In the genomic region with DNA sequence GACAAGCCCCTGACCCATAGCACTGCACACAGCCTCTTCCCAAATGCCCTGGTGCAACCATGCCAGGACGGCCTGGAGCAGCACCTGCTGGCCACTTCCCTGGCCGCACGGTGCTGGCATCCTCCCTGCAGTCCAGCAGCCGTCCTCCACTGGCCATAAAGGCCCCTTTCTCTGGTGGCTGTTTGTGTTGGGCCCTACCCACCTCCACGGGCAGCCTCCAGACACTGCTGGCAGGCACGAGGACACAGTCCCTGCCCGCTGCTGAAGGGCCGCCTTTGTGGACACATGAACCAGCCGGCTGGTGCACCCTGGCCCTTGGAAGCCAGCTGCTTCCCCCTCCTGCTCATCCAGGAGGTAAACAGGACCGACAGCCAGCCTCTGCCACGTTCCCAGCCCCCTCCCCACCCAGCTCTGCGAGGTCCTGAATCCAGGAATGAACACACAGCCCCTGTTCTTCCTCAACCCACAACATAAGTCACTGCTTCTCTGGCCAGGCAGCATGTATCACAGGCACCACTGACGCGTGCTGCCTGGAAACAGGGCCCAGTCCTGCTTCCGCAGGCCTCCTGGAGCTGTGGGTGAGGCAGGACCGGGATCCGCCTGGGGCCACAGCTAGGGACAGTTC, we compare ENCODE assay signal across 10 cellular contexts. TPM values are rescaled to one million over a fixed set of nuclear protein-coding genes. Genes with fewer than 3 reads are reported as not detected.
DNase-seq lines count a peak whose midpoint lies in the region; ATAC-seq and TF ChIP-seq lines count a peak whose summit lies in the region.
"Had no signal": no experiment of that assay in that cellular context is flagged by ENCODE, and none has a peak within 500 bp of the region (broad histone marks: within the 10 kb centered on the region; RNA-seq: fewer than 3 reads in every experiment).

No MANE protein-coding gene starts in this region.

- H3K4me1 ChIP-seq in breast epithelium = peaks cover 0 to 7% of the 10 kb centered on the region in 2 donors
- H3K4me1 ChIP-seq in CD8-positive, alpha-beta memory T cell (ENCODE audit: insufficient read depth, low read length) = no peaks in the 10 kb centered on the region

- no peak overlapping the region for H3K27ac Mint-ChIP-seq in CD8-positive, alpha-beta memory T cell
- H3K27ac Mint-ChIP-seq: activated B cell treated with CpG ODN at 0.5 μM for 24 hours had no signal

- H3K4me3 ChIP-seq in H7 (ENCODE audit: insufficient read depth, low read depth, low read length) = no peak overlapping the region
- no peak overlapping the region for H3K4me3 ChIP-seq in breast epithelium
- H3K4me3 ChIP-seq in retinal pigment epithelial cell (ENCODE audit: low read length) = no peak overlapping the region
- H3K4me3 ChIP-seq in CD8-positive, alpha-beta memory T cell (ENCODE audit: low read length) = no peak overlapping the region

- CTCF ChIA-PET in CD8-positive, alpha-beta memory T cell (lab: Charles Lee) = interaction anchor here (1.3 to 1.5 kb wide), 2 partner anchors 17 to 295 kb away, joined by 3 read pairs; no protein-coding TSS in a partner anchor

- ATAC-seq in GM19395 (IDR thresholded peaks at IDR 0.05; ENCODE audit: unreplicated experiment) (no peak), GM19324 (IDR thresholded peaks at IDR 0.05; ENCODE audit: low FRiP score, unreplicated experiment) (no peak)

- H3K36me3 ChIP-seq in H7 (replicated peaks; ENCODE audit: control insufficient read depth, insufficient read depth, low read length) = no peaks in the 10 kb centered on the region
- H3K36me3 ChIP-seq in breast epithelium = no peaks in the 10 kb centered on the region
- no peaks in the 10 kb centered on the region for H3K36me3 ChIP-seq in CD8-positive, alpha-beta memory T cell (ENCODE audit: insufficient read depth, low read length)

- intact Hi-C loops in breast epithelium (cut with DNase I; ENCODE audit: low total_unique reads) = loop anchor here (5.0 kb wide), 1 partner anchor 82 kb away; the partner anchor contains the start of gene CHST3

- no peaks in the 10 kb centered on the region for H3K36me3 Mint-ChIP-seq in CD8-positive, alpha-beta memory T cell

- POLR2A ChIA-PET in CD8-positive, alpha-beta memory T cell (lab: Charles Lee) = no interaction called here

- peak; percentile 61 for DNase-seq in H7
- DNase-seq in breast epithelium (ENCODE audit: low spot score in 2 of 2) = peak in 1 of 2 donors; percentile 74
- DNase-seq in inferior parietal cortex (ENCODE audit: extremely low spot score) = peak; percentile 76
- peak; percentile 25 for DNase-seq in retinal pigment epithelial cell (ENCODE audit: low read depth)
- no peak for DNase-seq in stimulated activated naive CD4-positive, alpha-beta T cell (lab: John Stamatoyannopoulos, UW)
- DNase-seq in CD8-positive, alpha-beta memory T cell = no peak
- DNase-seq: activated B cell treated with CpG ODN at 0.5 μM for 24 hours; stimulated activated CD4-positive, alpha-beta T cell treated with anti-CD3 and anti-CD28 coated beads, Interleukin-15, amount 100 ng/mL, for 24 hours had no signal

- H3K4me3 Mint-ChIP-seq in CD8-positive, alpha-beta memory T cell = no peak overlapping the region
- H3K4me3 Mint-ChIP-seq: activated B cell treated with CpG ODN at 0.5 μM for 24 hours had no signal

- peak overlapping the region; percentile 81 to 89 for H3K27ac ChIP-seq in breast epithelium
- H3K27ac ChIP-seq in CD8-positive, alpha-beta memory T cell (ENCODE audit: low read depth, low read length) = no peak overlapping the region

- peaks cover 0 to 3% of the 10 kb centered on the region in 2 donors for H3K27me3 Mint-ChIP-seq in CD8-positive, alpha-beta memory T cell
- H3K27me3 Mint-ChIP-seq: activated B cell treated with CpG ODN at 0.5 μM for 24 hours had no signal

- no peaks in the 10 kb centered on the region for H3K9me3 ChIP-seq in breast epithelium
- H3K9me3 ChIP-seq in CD8-positive, alpha-beta memory T cell (ENCODE audit: low read length) = no peaks in the 10 kb centered on the region

- H3K27me3 ChIP-seq in H7 (ENCODE audit: control insufficient read depth, insufficient read depth, low read length) (no peaks in the 10 kb centered on the region), breast epithelium (no peaks in the 10 kb centered on the region)
- no peaks in the 10 kb centered on the region for H3K27me3 ChIP-seq in CD8-positive, alpha-beta memory T cell (ENCODE audit: insufficient read depth, low read length, poor library complexity, severe bottlenecking)

- TF ChIP-seq CTCF in breast epithelium (IDR thresholded peaks at IDR 0.05) = peak in 1 of 3 donors; percentile 39
- TF ChIP-seq CTCF in retinal pigment epithelial cell (conservative IDR thresholded peaks at IDR 0.05; ENCODE audit: low read depth, low read length) = peak; percentile 72

- peaks cover 6 to 8% (median 7%) of the 10 kb centered on the region in 3 donors for H3K4me1 Mint-ChIP-seq in CD8-positive, alpha-beta memory T cell

- TF ChIP-seq POLR2A in breast epithelium (IDR thresholded peaks at IDR 0.05) = no peak

- peaks cover 0 to 3% (median 0%) of the 10 kb centered on the region in 5 donors for H3K9me3 Mint-ChIP-seq in CD8-positive, alpha-beta memory T cell

RNA-seq across cellular contexts. Expression of gene SPOCK2, which starts 43.8 kb away (rescaled TPM):
- 1.3 TPM in 2 replicates for total RNA-seq in H7 (2014; rRNA removed; shearing (Covaris generic))
- 1 to 10 TPM; 3.9 to 4.5 (median 4.1) TPM for total RNA-seq in breast epithelium
- total RNA-seq in CD8-positive, alpha-beta memory T cell = 10 to 100 TPM; 63.0 to 69.2 TPM
- polyA plus RNA-seq in CD8-positive, alpha-beta memory T cell = 202 TPM

Comparison
In these comparisons a context has a peak if more than half of its experiments do, and no peak if none do; other contexts are left out.
1. DNase-seq: peak in H7 (single experiment), inferior parietal cortex (single experiment) and retinal pigment epithelial cell (single experiment); none in stimulated activated naive CD4-positive, alpha-beta T cell (0 of 6) and CD8-positive, alpha-beta memory T cell (0 of 5).
2. RNA of gene SPOCK2, which starts 43.8 kb away (total RNA-seq): 63.0 to 69.2 TPM in CD8-positive, alpha-beta memory T cell; 3.9 to 4.5 TPM in breast epithelium and 1.3 TPM in H7; every median in the first group is over 10 times any median in the second.